ENCODE assay signal across 13 cellular contexts in the genomic region with DNA sequence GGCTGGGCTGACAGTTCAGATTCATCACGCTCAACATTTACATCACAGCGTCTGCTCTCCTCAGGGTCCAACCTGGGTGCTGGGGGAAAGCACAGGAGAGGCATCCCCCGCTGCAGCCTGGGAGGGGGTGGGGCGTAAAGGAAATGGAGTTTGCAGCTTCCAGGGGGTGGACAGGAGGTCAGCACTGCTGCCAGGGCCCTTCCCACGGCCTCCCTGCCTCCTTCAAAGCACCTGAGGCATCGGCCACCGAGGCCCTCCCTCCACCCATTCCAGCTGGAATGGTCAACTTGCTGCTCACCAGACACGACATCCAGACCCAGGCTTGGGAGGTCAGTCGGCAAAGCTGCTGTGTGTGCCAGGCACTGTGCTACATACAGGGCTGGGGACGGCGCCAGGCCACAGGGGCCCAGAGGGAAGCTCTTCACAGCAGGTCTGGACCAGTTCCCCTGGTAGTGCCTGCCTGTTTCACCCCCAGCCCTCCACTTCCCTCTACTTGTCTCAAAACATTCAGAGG.
DNase-seq lines count a peak whose midpoint lies in the region; ATAC-seq, FAIRE-seq and TF ChIP-seq lines count a peak whose summit lies in the region.
"Had no signal": no experiment of that assay in that cellular context is flagged by ENCODE, and none has a peak within 500 bp of the region (broad histone marks: within the 10 kb centered on the region; RNA-seq: fewer than 3 reads in every experiment).

No MANE protein-coding gene starts in this region.

- no CpG with 5 or more reads among the region's 11 CpGs for WGBS in H9 (ENCODE audit: extremely low coverage, insufficient read length, low lambda C conversion rate)
- 84% methylated on average over 11 of the region's 11 CpGs; no CpG with 5 or more reads in 1 of the 2 experiments for WGBS in H1 (ENCODE audit: extremely low coverage in 1 of 2, insufficient coverage in 1 of 2, insufficient read length in 1 of 2, insufficient replicate concordance in 2 of 2, low coverage in 1 of 2, low lambda C conversion rate in 2 of 2, missing lambda C conversion rate in 1 of 2), 2 experiments
- 85% methylated on average over 11 of the region's 11 CpGs for WGBS in mesenchymal stem cell
- 79% methylated on average over 11 of the region's 11 CpGs for WGBS in smooth muscle cell (ENCODE audit: low lambda C conversion rate)

- H2BK20ac ChIP-seq in H9 (ENCODE audit: low read depth, low read length, poor library complexity, severe bottlenecking) = no peak overlapping the region
- H2BK20ac ChIP-seq in H1 (ENCODE audit: low read length) = peak overlapping the region; percentile 72; the same call in 1 of the 2 replicates

- no peaks in the 10 kb centered on the region for H3K9me3 ChIP-seq in H9 (ENCODE audit: control insufficient read depth, low read depth, low read length)
- no peaks in the 10 kb centered on the region for H3K9me3 ChIP-seq in H1 (ENCODE audit: insufficient read depth in 2 of 2, low read depth in 1 of 2, low read length in 1 of 2)
- no peaks in the 10 kb centered on the region for H3K9me3 ChIP-seq in mesenchymal stem cell (ENCODE audit: control insufficient read depth, low read length)
- no peaks in the 10 kb centered on the region for H3K9me3 ChIP-seq in smooth muscle cell (replicated peaks; ENCODE audit: low read depth)
- H3K9me3 ChIP-seq in colonic mucosa = no peaks in the 10 kb centered on the region
- H3K9me3 ChIP-seq: breast epithelium, esophagus muscularis mucosa, Peyer's patch had no signal

- H2BK12ac ChIP-seq in H9 (ENCODE audit: insufficient read length, low read depth, low read length) (no peak overlapping the region), H1 (ENCODE audit: low read depth, low read length) (peak overlapping the region; percentile 96), mesenchymal stem cell (ENCODE audit: low read length in 2 of 2) (peak overlapping the region in 1 of 2 experiments; percentile 85)

- no peak overlapping the region for H3K23ac ChIP-seq in H9 (ENCODE audit: insufficient read length, low read depth, low read length)
- H3K23ac ChIP-seq in H1 (ENCODE audit: insufficient read length) = no peak overlapping the region
- H3K23ac ChIP-seq in mesenchymal stem cell (ENCODE audit: low read length in 2 of 2) = peak overlapping the region in 1 of 2 experiments; percentile 16

- H3K14ac ChIP-seq in H9 (ENCODE audit: insufficient read depth, low read length) = peak overlapping the region; percentile 71; the same call in 1 of the 2 replicates
- H3K14ac ChIP-seq in H1 (ENCODE audit: insufficient read length) = no peak overlapping the region
- H3K14ac ChIP-seq in mesenchymal stem cell (ENCODE audit: low read length in 2 of 2) = peak overlapping the region in 1 of 2 experiments; percentile 87

- H2BK15ac ChIP-seq in H9 (ENCODE audit: low read depth, low read length) (no peak overlapping the region), H1 (ENCODE audit: low read length) (peak overlapping the region; percentile 81; the same call in 1 of the 2 replicates), mesenchymal stem cell (ENCODE audit: low read depth, poor library complexity, severe bottlenecking) (no peak overlapping the region)

- H3K36me3 Mint-ChIP-seq in H9 (ENCODE audit: insufficient read depth in 1 of 3, low read depth in 3 of 3) = peaks cover 0 to 8% (median 0%) of the 10 kb centered on the region in 3 experiments; a peak in 4 of 7 replicates
- H3K36me3 Mint-ChIP-seq in activated naive CD8-positive, alpha-beta T cell treated with anti-CD3 and anti-CD28 coated beads for 36 hours = no peaks in the 10 kb centered on the region

- H3K9ac ChIP-seq in H9 (ENCODE audit: extremely low read depth, insufficient read length, low read length) (no peak overlapping the region), H1 (replicated peaks in 1 of 4; ENCODE audit: extremely low read depth in 1 of 4, low read depth in 3 of 4, low read length in 3 of 4) (no peak overlapping the region), mesenchymal stem cell (ENCODE audit: low read length) (peak overlapping the region; percentile 83), smooth muscle cell (ENCODE audit: low read depth) (no peak overlapping the region), colonic mucosa (ENCODE audit: low read depth in 2 of 2, low read length in 2 of 2) (no peak overlapping the region)

- H3K4me2 ChIP-seq in H9 (ENCODE audit: insufficient read depth, insufficient read length, low read length) (no peak overlapping the region), H1 (ENCODE audit: insufficient read depth in 1 of 2, low read depth in 2 of 2, low read length in 2 of 2) (0 out of 4 replicates have a peak overlapping the region, but pooled peaks of 1 of the 2 experiments have one; percentile 16), mesenchymal stem cell (ENCODE audit: low read length, poor library complexity, severe bottlenecking) (no peak overlapping the region), smooth muscle cell (peak overlapping the region; percentile 83)

- H3K23me2 ChIP-seq in H9 (ENCODE audit: insufficient read length, low read depth, low read length, poor library complexity, severe bottlenecking) (no peaks in the 10 kb centered on the region), H1 (ENCODE audit: low read depth, low read length) (peaks cover 3% of the 10 kb centered on the region; the same call in 1 of the 2 replicates)

- H3K4me3 ChIP-seq in H1 (ENCODE audit: extremely low read depth in 1 of 4, insufficient read depth in 2 of 4, low read depth in 3 of 4, low read length in 4 of 4) = no peak overlapping the region
- H3K4me3 ChIP-seq in mesenchymal stem cell (ENCODE audit: insufficient read depth in 1 of 2, low read depth in 1 of 2, low read length in 2 of 2) = no peak overlapping the region
- no peak overlapping the region for H3K4me3 ChIP-seq in smooth muscle cell
- H3K4me3 ChIP-seq in colonic mucosa = no peak overlapping the region
- H3K4me3 ChIP-seq: Peyer's patch had no signal

- no peak overlapping the region for H4K8ac ChIP-seq in H9 (replicated peaks; ENCODE audit: insufficient read length, low read depth, low read length)
- H4K8ac ChIP-seq in H1 (ENCODE audit: extremely low read depth, insufficient read depth, low read length) = peak overlapping the region; percentile 87
- peak overlapping the region; percentile 43 for H4K8ac ChIP-seq in mesenchymal stem cell (ENCODE audit: low read length)

- H2AK5ac ChIP-seq in H9 (ENCODE audit: insufficient read length, low read length) (no peak overlapping the region), H1 (ENCODE audit: low read depth, low read length) (peak overlapping the region; percentile 93; the same call in 1 of the 2 replicates), mesenchymal stem cell (ENCODE audit: low read length, severe bottlenecking) (peak overlapping the region; percentile 46)

- H4K5ac ChIP-seq in H9 (ENCODE audit: insufficient read length, low read depth, low read length) (no peak overlapping the region), H1 (ENCODE audit: insufficient read length, low read depth, low read length) (no peak overlapping the region)

- H3K4ac ChIP-seq in H9 (ENCODE audit: low read depth, low read length) (no peak overlapping the region), H1 (replicated peaks; ENCODE audit: insufficient read length, low read depth, low read length) (no peak overlapping the region), mesenchymal stem cell (ENCODE audit: low read depth in 1 of 2, low read length in 2 of 2) (peak overlapping the region in 1 of 2 experiments; percentile 4)

- ATAC-seq in GM19351 (IDR thresholded peaks at IDR 0.05; ENCODE audit: unreplicated experiment) = no peak

- TF ChIP-seq RAD21 in H1 (IDR thresholded peaks at IDR 0.05 in 1 of 2, conservative IDR thresholded peaks at IDR 0.05 in 1 of 2; ENCODE audit: low read depth in 2 of 2, low read length in 2 of 2) = no peak

- no peak overlapping the region for H3K56ac ChIP-seq in H9 (ENCODE audit: insufficient read length, low read depth, low read length)
- H3K56ac ChIP-seq in H1 (replicated peaks; ENCODE audit: insufficient read length, low read depth, low read length) = no peak overlapping the region

- intact Hi-C loops in colonic mucosa (cut with DNase I) = no loop called here

- H2BK5ac ChIP-seq in H9 (ENCODE audit: insufficient read length, low read length) (no peak overlapping the region), H1 (ENCODE audit: low read depth, low read length) (peak overlapping the region; percentile 39; the same call in 1 of the 2 replicates), mesenchymal stem cell (ENCODE audit: low read depth, low read length, poor library complexity, severe bottlenecking) (no peak overlapping the region)

- FAIRE-seq in H1 (lab: Jason Lieb, UNC) = no peak
- FAIRE-seq: H54 had no signal

- no peaks in the 10 kb centered on the region for H3K79me2 ChIP-seq in H9 (ENCODE audit: insufficient read depth, low read length)
- no peaks in the 10 kb centered on the region for H3K79me2 ChIP-seq in H1 (ENCODE audit: control insufficient read depth in 1 of 2, insufficient read depth in 2 of 2, low read length in 2 of 2)
- no peaks in the 10 kb centered on the region for H3K79me2 ChIP-seq in smooth muscle cell (ENCODE audit: low read depth)

- peaks cover 2% of the 10 kb centered on the region for H3K27me3 Mint-ChIP-seq in H9 (ENCODE audit: low read depth)
- peaks cover 3% of the 10 kb centered on the region for H3K27me3 Mint-ChIP-seq in activated naive CD8-positive, alpha-beta T cell treated with anti-CD3 and anti-CD28 coated beads for 36 hours
- H3K27me3 Mint-ChIP-seq: CD4-positive, alpha-beta T cell had no signal

- H3F3A ChIP-seq in smooth muscle cell (ENCODE audit: low read depth) = no peaks in the 10 kb centered on the region

- TF ChIP-seq POLR2A in H1 (IDR thresholded peaks at IDR 0.05; ENCODE audit: control extremely low read depth in 1 of 2, low read depth in 2 of 2, low read length in 2 of 2) = no peak

- H3K9me3 Mint-ChIP-seq in H9 = no peaks in the 10 kb centered on the region; a peak in 2 of 5 replicates
- no peaks in the 10 kb centered on the region for H3K9me3 Mint-ChIP-seq in activated naive CD8-positive, alpha-beta T cell treated with anti-CD3 and anti-CD28 coated beads for 36 hours
- H3K9me3 Mint-ChIP-seq: CD4-positive, alpha-beta T cell had no signal

- H3K4me1 ChIP-seq in H9 (ENCODE audit: insufficient read depth, low read length) = no peaks in the 10 kb centered on the region; the same call in 1 of the 2 replicates
- peaks cover 4 to 19% (median 13%) of the 10 kb centered on the region in 4 experiments for H3K4me1 ChIP-seq in H1 (replicated peaks in 1 of 4; ENCODE audit: control insufficient read depth in 3 of 4, insufficient read depth in 4 of 4, low read length in 3 of 4)
- H3K4me1 ChIP-seq in mesenchymal stem cell (ENCODE audit: control insufficient read depth, insufficient read depth, low read depth, low read length) = peaks cover 22% of the 10 kb centered on the region
- H3K4me1 ChIP-seq in smooth muscle cell (ENCODE audit: low read depth) = peaks cover 19% of the 10 kb centered on the region
- H3K4me1 ChIP-seq in colonic mucosa = no peaks in the 10 kb centered on the region
- H3K4me1 ChIP-seq: breast epithelium, Peyer's patch had no signal

- H3K79me1 ChIP-seq in H9 (ENCODE audit: insufficient read depth, low read depth, low read length, poor library complexity, severe bottlenecking) (no peaks in the 10 kb centered on the region), H1 (ENCODE audit: low read depth, low read length) (no peaks in the 10 kb centered on the region), mesenchymal stem cell (replicated peaks; ENCODE audit: low read length, poor library complexity, severe bottlenecking) (no peaks in the 10 kb centered on the region)

- H3K18ac ChIP-seq in H9 (ENCODE audit: insufficient read length, low read depth, low read length) (peak overlapping the region; percentile 0), H1 (ENCODE audit: extremely low read depth, low read length) (peak overlapping the region; percentile 19; the same call in 1 of the 2 replicates), mesenchymal stem cell (ENCODE audit: low read depth in 1 of 2, low read length in 2 of 2) (peak overlapping the region; percentile 11 to 28)

- no peak for TF ChIP-seq CTCF in H9 (conservative IDR thresholded peaks at IDR 0.05)
- no peak for TF ChIP-seq CTCF in H1 (IDR thresholded peaks at IDR 0.05; ENCODE audit: control extremely low read depth in 1 of 3, insufficient read depth in 1 of 3, low read depth in 1 of 3, low read length in 3 of 3)
- no peak for TF ChIP-seq CTCF in smooth muscle cell (IDR thresholded peaks at IDR 0.05; ENCODE audit: borderline replicate concordance, insufficient read depth, poor library complexity, severe bottlenecking)
- TF ChIP-seq CTCF in colonic mucosa (IDR thresholded peaks at IDR 0.05) = no peak

- H3K27me3 ChIP-seq in H9 (ENCODE audit: insufficient read depth, low read length) (no peaks in the 10 kb centered on the region), H1 (replicated peaks in 1 of 4; ENCODE audit: control insufficient read depth in 3 of 4, extremely low read depth in 1 of 4, insufficient read depth in 3 of 4, low read length in 3 of 4) (0 out of 7 replicates have a peak, but pooled peaks cover 0 to 3% (median 0%) of the 10 kb centered on the region in 4 experiments), mesenchymal stem cell (ENCODE audit: control insufficient read depth in 1 of 2, insufficient read depth in 1 of 2, low read length in 2 of 2) (no peaks in the 10 kb centered on the region), smooth muscle cell (ENCODE audit: low read depth) (no peaks in the 10 kb centered on the region), colonic mucosa (no peaks in the 10 kb centered on the region)
- H3K27me3 ChIP-seq: breast epithelium, esophagus muscularis mucosa, Peyer's patch had no signal

- POLR2A ChIA-PET in H1 (lab: Charles Lee; ENCODE audit: partially characterized antibody) = no interaction called here

- H3K27ac ChIP-seq in H9 (ENCODE audit: insufficient read length, low read depth, low read length) = no peak overlapping the region
- H3K27ac ChIP-seq in H1 (ENCODE audit: low read depth, low read length) = no peak overlapping the region
- peak overlapping the region; percentile 53 for H3K27ac ChIP-seq in mesenchymal stem cell (ENCODE audit: low read length, poor library complexity, severe bottlenecking)
- no peak overlapping the region for H3K27ac ChIP-seq in smooth muscle cell (ENCODE audit: low read depth)
- H3K27ac ChIP-seq in colonic mucosa = no peak overlapping the region

- H3K4me1 Mint-ChIP-seq in H9 = peaks cover 22 to 48% of the 10 kb centered on the region in 2 experiments
- H3K4me1 Mint-ChIP-seq in activated naive CD8-positive, alpha-beta T cell treated with anti-CD3 and anti-CD28 coated beads for 36 hours = no peaks in the 10 kb centered on the region

- no peak overlapping the region for H2AFZ ChIP-seq in H9 (ENCODE audit: low read length)
- H2AFZ ChIP-seq in H1 (ENCODE audit: low read length) = 0 out of 2 replicates have a peak overlapping the region, but pooled peaks have one; percentile 0
- no peak overlapping the region for H2AFZ ChIP-seq in mesenchymal stem cell (ENCODE audit: low read depth, low read length)
- peak overlapping the region; percentile 73 for H2AFZ ChIP-seq in smooth muscle cell (ENCODE audit: low read depth)

- peak overlapping the region in 1 of 2 experiments; percentile 24; a peak in 1 of 5 replicates for H3K4me3 Mint-ChIP-seq in H9
- no peak overlapping the region for H3K4me3 Mint-ChIP-seq in activated naive CD8-positive, alpha-beta T cell treated with anti-CD3 and anti-CD28 coated beads for 36 hours
- H3K4me3 Mint-ChIP-seq: CD4-positive, alpha-beta T cell had no signal

- no peaks in the 10 kb centered on the region for H4K20me1 ChIP-seq in H9 (ENCODE audit: control insufficient read depth, insufficient read depth, insufficient read length)
- no peaks in the 10 kb centered on the region for H4K20me1 ChIP-seq in H1 (replicated peaks in 1 of 2; ENCODE audit: control insufficient read depth in 1 of 2, insufficient read depth in 2 of 2, low read length in 2 of 2)
- no peaks in the 10 kb centered on the region for H4K20me1 ChIP-seq in smooth muscle cell (ENCODE audit: low read depth)

- no peaks in the 10 kb centered on the region for H3K36me3 ChIP-seq in H1 (ENCODE audit: control insufficient read depth in 2 of 4, insufficient read depth in 4 of 4, low read length in 3 of 4)
- H3K36me3 ChIP-seq in mesenchymal stem cell (ENCODE audit: control insufficient read depth in 1 of 2, insufficient read depth in 2 of 2, low read depth in 1 of 2, low read length in 2 of 2) = peaks cover 37 to 66% of the 10 kb centered on the region in 2 experiments
- no peaks in the 10 kb centered on the region for H3K36me3 ChIP-seq in smooth muscle cell (ENCODE audit: low read depth)
- no peaks in the 10 kb centered on the region for H3K36me3 ChIP-seq in colonic mucosa
- H3K36me3 ChIP-seq: breast epithelium, Peyer's patch had no signal

- no peak overlapping the region for H3T11ph ChIP-seq in H9 (ENCODE audit: low read length)

- no peak for TF ChIP-seq EP300 in H1 (IDR thresholded peaks at IDR 0.05; ENCODE audit: borderline replicate concordance in 1 of 2, low read depth in 2 of 2, low read length in 2 of 2)

- CTCF ChIA-PET in H1 (lab: Charles Lee; ENCODE audit: partially characterized antibody) = interaction anchor here (0.6 to 4.5 kb wide), 4 partner anchors 25 to 505 kb away, joined by 3 to 35 read pairs (median 4); no protein-coding TSS in a partner anchor

- H2BK120ac ChIP-seq in H9 (ENCODE audit: low read depth, low read length, poor library complexity, severe bottlenecking) (no peak overlapping the region), H1 (replicated peaks; ENCODE audit: low read depth, low read length) (no peak overlapping the region), mesenchymal stem cell (ENCODE audit: low read depth, low read length) (no peak overlapping the region)

- DNase-seq in H9 = no peak
- DNase-seq in H1 (ENCODE audit: low read depth in 1 of 2, low spot score in 2 of 2) = no peak
- DNase-seq in mesenchymal stem cell = no peak
- no peak for DNase-seq in smooth muscle cell (lab: John Stamatoyannopoulos, UW; ENCODE audit: unreplicated experiment)
- no peak for DNase-seq in NCI-H345 treated with DMSO at 0.1 percent for 48 hours (lab: John Stamatoyannopoulos, UW; ENCODE audit: unreplicated experiment)
- DNase-seq in activated naive CD8-positive, alpha-beta T cell treated with anti-CD3 and anti-CD28 coated beads for 36 hours = no peak
- no peak for DNase-seq in colonic mucosa
- DNase-seq: CD4-positive, alpha-beta T cell; Peyer's patch had no signal

- H4K91ac ChIP-seq in H9 (ENCODE audit: insufficient read length, low read depth, low read length) (no peak overlapping the region), H1 (replicated peaks; ENCODE audit: insufficient read length, low read length) (peak overlapping the region; percentile 70), mesenchymal stem cell (ENCODE audit: low read length) (peak overlapping the region; percentile 65)

- H3K27ac Mint-ChIP-seq in H9 = peak overlapping the region in 1 of 3 experiments; percentile 57; a peak in 1 of 7 replicates
- no peak overlapping the region for H3K27ac Mint-ChIP-seq in activated naive CD8-positive, alpha-beta T cell treated with anti-CD3 and anti-CD28 coated beads for 36 hours
- H3K27ac Mint-ChIP-seq: CD4-positive, alpha-beta T cell had no signal

Comparison
In these comparisons a context has a peak if more than half of its experiments do, and no peak if none do; other contexts are left out.
1. H2AFZ ChIP-seq: peak in H1 (single experiment) and smooth muscle cell (single experiment); none in H9 (single experiment) and mesenchymal stem cell (single experiment).
2. Peak in every context shown above with its lines, with median percentiles within 50 percentile points of each other: H3K18ac ChIP-seq.